ENCODE assay signal across 8 cellular contexts in the genomic region with DNA sequence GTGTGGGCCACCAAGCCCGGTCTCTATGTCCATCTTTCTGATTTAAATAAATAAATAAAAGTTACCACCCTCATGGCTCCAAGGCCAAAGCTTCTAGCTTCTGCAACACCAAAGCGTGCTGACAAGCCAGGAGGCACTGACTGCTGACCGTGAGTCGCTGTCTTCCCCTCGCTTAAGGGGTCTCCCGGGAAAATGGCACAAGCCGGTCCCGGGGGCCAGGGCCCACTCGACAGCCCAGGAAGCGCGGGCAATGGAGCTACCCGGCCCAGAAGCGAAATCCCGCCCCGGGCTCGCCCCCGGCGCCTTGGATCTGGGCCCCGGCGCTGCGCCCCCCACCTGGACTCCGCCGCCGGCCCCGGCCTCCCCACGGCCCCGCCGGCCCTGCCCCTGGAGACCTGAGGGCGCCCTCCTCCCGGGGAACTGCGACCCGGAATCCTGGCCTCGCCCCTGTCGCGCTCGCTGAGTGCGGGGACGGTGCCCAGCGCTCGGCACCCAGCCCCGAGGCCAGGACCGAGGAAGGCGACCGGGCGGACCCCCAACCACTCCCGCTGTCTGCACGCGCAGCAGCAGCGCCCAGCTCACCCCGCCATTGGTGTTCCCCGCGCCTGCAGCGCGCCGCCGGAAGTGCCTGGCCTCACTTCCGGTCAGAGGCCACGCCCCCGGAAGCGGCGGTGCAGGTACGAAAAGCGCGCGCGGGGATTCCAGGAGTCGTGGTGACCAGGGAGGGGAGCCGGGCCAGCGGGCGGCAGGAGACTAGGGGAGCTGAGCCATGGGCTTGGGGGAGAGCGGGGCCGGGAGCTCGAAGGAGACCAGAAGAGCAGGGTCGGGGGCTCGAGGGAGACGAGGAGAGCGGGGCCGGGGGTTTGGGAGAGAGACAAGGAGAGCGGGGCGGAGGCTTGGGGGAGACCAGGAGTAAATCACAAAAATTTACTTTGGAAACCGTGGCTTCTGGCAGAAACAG. TPM values are rescaled to one million over a fixed set of nuclear protein-coding genes. Genes with fewer than 3 reads are reported as not detected.
DNase-seq lines count a peak whose midpoint lies in the region; ATAC-seq and TF ChIP-seq lines count a peak whose summit lies in the region.

A gene (minus strand): TSS at position 626 of the 961 bp plus-strand sequence. CDS start 36 bp downstream, at position 590.
A gene (plus strand): TSS at position 647 of the 961 bp plus-strand sequence. CDS start 2,349 bp downstream, outside the sequence.

- peaks cover 9% of the 10 kb centered on the region for H3K4me1 Mint-ChIP-seq in T-helper 17 cell

- no peaks in the 10 kb centered on the region for H3K36me3 Mint-ChIP-seq in T-helper 17 cell (ENCODE audit: low read depth)

- H3K4me1 ChIP-seq in HCT116 (ENCODE audit: control insufficient read depth in 1 of 2, insufficient read depth in 2 of 2, low read length in 2 of 2) (peaks cover 9 to 23% of the 10 kb centered on the region in 2 experiments), right atrium auricular region (peaks cover 0 to 22% of the 10 kb centered on the region in 2 donors)

- no peaks in the 10 kb centered on the region for H3K9me2 ChIP-seq in HCT116 (ENCODE audit: insufficient read depth)

- H3K27ac ChIP-seq in HCT116 (ENCODE audit: low read depth, low read length) (peak within 1 kb of the TSS; percentile 85), right atrium auricular region (peak within 1 kb of the TSS; percentile 67 to 73)

- DNase-seq in GM06990 (ENCODE audit: extremely low read depth, insufficient read length) (peak; percentile 88), HCT116 (ENCODE audit: low read depth, low spot score) (peak; percentile 56), NCI-H1048 (lab: John Stamatoyannopoulos, UW) (peak; percentile 25), T-helper 17 cell (peak; percentile 36 to 55 (median 50)), amygdala (lab: John Stamatoyannopoulos, UW) (peak in 53 of 56 donors; percentile 11 to 83 (median 60)), right atrium auricular region (ENCODE audit: low spot score) (peak; percentile 85), pulmonary artery endothelial cell (ENCODE audit: low read depth, low spot score) (no peak), ureter (ENCODE audit: low spot score) (peak; percentile 82)

- H3K27me3 Mint-ChIP-seq in T-helper 17 cell: no peaks in the 10 kb centered on the region

- H3K9me3 ChIP-seq in HCT116 (ENCODE audit: control insufficient read depth in 1 of 2, insufficient read depth in 1 of 2, low read depth in 1 of 2, low read length in 2 of 2) (no peaks in the 10 kb centered on the region), T-helper 17 cell (ENCODE audit: control insufficient read depth, low read length, poor library complexity, severe bottlenecking) (no peaks in the 10 kb centered on the region), right atrium auricular region (no peaks in the 10 kb centered on the region)

- no peak for TF ChIP-seq RAD21 in HCT116 (IDR thresholded peaks at IDR 0.05; ENCODE audit: low read depth)

- H3K9ac ChIP-seq in HCT116 (ENCODE audit: low read length): peak within 1 kb of the TSS; percentile 91

- POLR2A ChIA-PET in HCT116 (lab: Charles Lee): no interaction called here

- peaks cover 8% of the 10 kb centered on the region for H3K36me3 ChIP-seq in GM06990 (ENCODE audit: control insufficient read depth, insufficient read depth, low read length)
- peaks cover 11 to 26% of the 10 kb centered on the region in 2 experiments for H3K36me3 ChIP-seq in HCT116 (ENCODE audit: control insufficient read depth in 1 of 2, insufficient read depth in 2 of 2, low read length in 2 of 2)
- H3K36me3 ChIP-seq in right atrium auricular region: peaks cover 18% of the 10 kb centered on the region

- peak within 1 kb of the TSS; percentile 83 for H3K4me2 ChIP-seq in HCT116 (ENCODE audit: low read length)

- RAD21 ChIA-PET in HCT116 (lab: Charles Lee; ENCODE audit: low non-redundant PET in 1 of 2, low total read pairs in 2 of 2, uncharacterized antibody in 2 of 2, unreplicated experiment in 2 of 2): no interaction called here

- peak; percentile 95 for TF ChIP-seq POLR2A in HCT116 (IDR thresholded peaks at IDR 0.05; ENCODE audit: borderline replicate concordance, extremely low read depth, insufficient read depth, insufficient read length)

- H3K27me3 ChIP-seq in GM06990 (replicated peaks; ENCODE audit: control insufficient read depth, insufficient read depth, low read length): no peaks in the 10 kb centered on the region
- no peaks in the 10 kb centered on the region for H3K27me3 ChIP-seq in HCT116 (ENCODE audit: insufficient read depth, low read length)
- H3K27me3 ChIP-seq in right atrium auricular region: no peaks in the 10 kb centered on the region

- H4K20me1 ChIP-seq in HCT116 (ENCODE audit: insufficient read depth): no peaks in the 10 kb centered on the region

- BruUV-seq in HCT116 (replicated peaks; lab: Mats Ljungman, UMichigan): no TSS peak

- no peak within 1 kb of the TSS for H2AFZ ChIP-seq in HCT116 (ENCODE audit: low read depth, low read length, poor library complexity, severe bottlenecking)

- peak within 1 kb of the TSS; percentile 89 for H3K4me3 ChIP-seq in GM06990 (replicated peaks; ENCODE audit: low read depth, low read length)
- H3K4me3 ChIP-seq in HCT116 (replicated peaks in 1 of 2; ENCODE audit: low read depth in 1 of 2, low read length in 2 of 2): peak within 1 kb of the TSS; percentile 74 to 94
- peak within 1 kb of the TSS; percentile 91 to 100 for H3K4me3 ChIP-seq in right atrium auricular region

- TF ChIP-seq CTCF in GM06990 (IDR thresholded peaks at IDR 0.05; ENCODE audit: insufficient read depth, low read length, poor library complexity, severe bottlenecking): no peak
- no peak for TF ChIP-seq CTCF in HCT116 (IDR thresholded peaks at IDR 0.05 in 2 of 3, conservative IDR thresholded peaks at IDR 0.05 in 1 of 3; ENCODE audit: borderline replicate concordance in 1 of 3, insufficient read depth in 1 of 3, low read depth in 2 of 3, low read length in 2 of 3)
- no peak for TF ChIP-seq CTCF in right atrium auricular region (IDR thresholded peaks at IDR 0.05)

- H3K79me2 ChIP-seq in HCT116 (ENCODE audit: insufficient read depth, low read length): peaks cover 65% of the 10 kb centered on the region

- ATAC-seq in HCT116: peak; percentile 84
- peak; percentile 61 for ATAC-seq in T-helper 17 cell

- peak within 1 kb of the TSS; percentile 89 for H3K27ac Mint-ChIP-seq in T-helper 17 cell

- CTCF ChIA-PET in HCT116 (lab: Charles Lee): no interaction called here

- H3K4me3 Mint-ChIP-seq in T-helper 17 cell: peak within 1 kb of the TSS; percentile 94

- intact Hi-C loops in HCT116 (cut with micrococcal nuclease): no loop called here

TF ChIP-seq in HCT116, 20 proteins besides CTCF, POLR2A, EP300 and RAD21 (continues in another document):
- TF ChIP-seq, protein P1, sequence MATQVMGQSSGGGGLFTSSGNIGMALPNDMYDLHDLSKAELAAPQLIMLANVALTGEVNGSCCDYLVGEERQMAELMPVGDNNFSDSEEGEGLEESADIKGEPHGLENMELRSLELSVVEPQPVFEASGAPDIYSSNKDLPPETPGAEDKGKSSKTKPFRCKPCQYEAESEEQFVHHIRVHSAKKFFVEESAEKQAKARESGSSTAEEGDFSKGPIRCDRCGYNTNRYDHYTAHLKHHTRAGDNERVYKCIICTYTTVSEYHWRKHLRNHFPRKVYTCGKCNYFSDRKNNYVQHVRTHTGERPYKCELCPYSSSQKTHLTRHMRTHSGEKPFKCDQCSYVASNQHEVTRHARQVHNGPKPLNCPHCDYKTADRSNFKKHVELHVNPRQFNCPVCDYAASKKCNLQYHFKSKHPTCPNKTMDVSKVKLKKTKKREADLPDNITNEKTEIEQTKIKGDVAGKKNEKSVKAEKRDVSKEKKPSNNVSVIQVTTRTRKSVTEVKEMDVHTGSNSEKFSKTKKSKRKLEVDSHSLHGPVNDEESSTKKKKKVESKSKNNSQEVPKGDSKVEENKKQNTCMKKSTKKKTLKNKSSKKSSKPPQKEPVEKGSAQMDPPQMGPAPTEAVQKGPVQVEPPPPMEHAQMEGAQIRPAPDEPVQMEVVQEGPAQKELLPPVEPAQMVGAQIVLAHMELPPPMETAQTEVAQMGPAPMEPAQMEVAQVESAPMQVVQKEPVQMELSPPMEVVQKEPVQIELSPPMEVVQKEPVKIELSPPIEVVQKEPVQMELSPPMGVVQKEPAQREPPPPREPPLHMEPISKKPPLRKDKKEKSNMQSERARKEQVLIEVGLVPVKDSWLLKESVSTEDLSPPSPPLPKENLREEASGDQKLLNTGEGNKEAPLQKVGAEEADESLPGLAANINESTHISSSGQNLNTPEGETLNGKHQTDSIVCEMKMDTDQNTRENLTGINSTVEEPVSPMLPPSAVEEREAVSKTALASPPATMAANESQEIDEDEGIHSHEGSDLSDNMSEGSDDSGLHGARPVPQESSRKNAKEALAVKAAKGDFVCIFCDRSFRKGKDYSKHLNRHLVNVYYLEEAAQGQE (IDR thresholded peaks at IDR 0.05; ENCODE audit: low read depth): no peak
- TF ChIP-seq SIN3A (IDR thresholded peaks at IDR 0.05; ENCODE audit: low read depth): peak; percentile 98
- no peak; the same call in 1 of the 2 replicates for TF ChIP-seq EGR1 (IDR thresholded peaks at IDR 0.05; ENCODE audit: low read depth)
- no peak for TF ChIP-seq EZH2 (IDR thresholded peaks at IDR 0.05)
- peak; percentile 81; the same call in 1 of the 2 replicates for TF ChIP-seq ZFX (IDR thresholded peaks at IDR 0.05)
- no peak for TF ChIP-seq TCF7L2 (IDR thresholded peaks at IDR 0.05; ENCODE audit: borderline replicate concordance, extremely low read depth, insufficient read depth, insufficient read length)

RNA-seq across cellular contexts. Expression of the first gene that starts in this region (rescaled TPM):
- total RNA-seq in HCT116 (2021; ENCODE audit: unreplicated experiment): 34.7 TPM
- polyA plus RNA-seq in HCT116 (2012): 15.3 and 22.7 TPM in 2 replicates
- total RNA-seq in T-helper 17 cell: 1 to 10 TPM; 4.1 to 4.2 TPM
- 10 to 100 TPM; 13.2 to 13.7 TPM for total RNA-seq in right atrium auricular region
- 17.8 and 18.6 TPM in 2 replicates for total RNA-seq in pulmonary artery endothelial cell
- total RNA-seq in ureter: 34.2 TPM

RNA-seq across cellular contexts. Expression of the second gene that starts in this region (rescaled TPM):
- 47.4 TPM for total RNA-seq in HCT116 (2021; ENCODE audit: unreplicated experiment)
- 37.0 and 50.4 TPM in 2 replicates for polyA plus RNA-seq in HCT116 (2012)
- 10 to 100 TPM; 12.7 to 16.2 TPM for total RNA-seq in T-helper 17 cell
- 10 to 100 TPM; 12.2 to 14.2 TPM for total RNA-seq in right atrium auricular region
- total RNA-seq in pulmonary artery endothelial cell: 19.6 and 20.3 TPM in 2 replicates
- 8.9 TPM for total RNA-seq in ureter
